ENCODE assay signal across 26 cellular contexts in the genomic region with DNA sequence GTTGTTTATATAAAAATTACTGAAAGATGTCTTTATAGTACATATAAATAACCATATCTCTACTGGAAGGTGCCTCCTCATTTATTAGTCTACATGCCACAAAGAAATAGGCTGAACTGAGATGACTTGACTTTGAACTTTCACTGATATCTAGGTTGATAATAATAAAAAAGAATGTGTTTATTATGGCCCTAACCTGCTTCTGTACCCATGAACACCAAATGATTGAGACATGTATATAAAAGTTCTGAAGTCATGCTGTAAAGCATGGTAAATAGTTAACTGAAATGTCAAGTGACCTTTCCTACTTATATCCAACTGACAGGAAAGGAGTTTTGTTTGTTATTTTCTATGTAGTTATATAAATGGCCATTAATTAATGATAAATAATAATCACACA.
"Had no signal": no experiment of that assay in that cellular context is flagged by ENCODE, and none has a peak within 500 bp of the region (broad histone marks: within the 10 kb centered on the region; RNA-seq: fewer than 3 reads in every experiment).

No MANE protein-coding gene starts in this region.

- H3K27me3 ChIP-seq: brain microvascular endothelial cell, esophagus squamous epithelium, gastroesophageal sphincter had no signal

- H3K9me3 ChIP-seq: esophagus squamous epithelium, gastroesophageal sphincter had no signal

- H3K36me3 ChIP-seq: brain microvascular endothelial cell, esophagus squamous epithelium, gastroesophageal sphincter had no signal

- DNase-seq: activated CD4-positive, alpha-beta memory T cell treated with anti-CD3 and anti-CD28 coated beads, Interleukin-2, amount 10 ng/mL, durations not matched to agents 7 days and 5 days; activated CD4-positive, alpha-beta T cell treated with anti-CD3 and anti-CD28 coated beads for 4 hours; activated CD4-positive, alpha-beta T cell treated with anti-CD3 and anti-CD28 coated beads, Interleukin-2, amount 10 ng/mL, durations not matched to agents 7 days and 5 days; activated CD4-positive, alpha-beta T cell treated with anti-CD3 and anti-CD28 coated beads, Interleukin-2, amount 50 U/mL, for 4 hours; activated CD4-positive, CD25-positive, alpha-beta regulatory T cell; activated CD4-positive, CD25-positive, alpha-beta regulatory T cell treated with anti-CD3 and anti-CD28 coated beads, Interleukin-2, amount 50 U/mL, for 72 hours; activated CD8-positive, alpha-beta memory T cell treated with anti-CD3 and anti-CD28 coated beads for 24 hours; activated effector memory CD4-positive, alpha-beta T cell treated with Interleukin-2 at 50 U/mL for 16 hours; activated gamma-delta T cell treated with Interleukin-2 at 50 U/mL for 16 hours; activated naive CD4-positive, alpha-beta T cell treated with anti-CD3 and anti-CD28 coated beads, Interleukin-2, amount 50 U/mL, for 16 hours; activated naive CD4-positive, alpha-beta T cell treated with Interleukin-2 at 50 U/mL for 16 hours; activated T-cell treated with anti-CD3 and anti-CD28 coated beads, Interleukin-2, amount 50 U/mL, for 4 hours; amniotic stem cell; anterior cingulate cortex; brain microvascular endothelial cell; effector CD8-positive, alpha-beta T cell; esophagus squamous epithelium; foreskin melanocyte; T-helper 2 cell had no signal

- H3K4me3 ChIP-seq: esophagus squamous epithelium, gastroesophageal sphincter had no signal

- ATAC-seq: activated T-cell treated with anti-CD3 and anti-CD28 coated beads, Interleukin-2, amount 50 U/mL, for 4 hours; activated T-helper 17 cell treated with anti-CD3 and anti-CD28 coated beads, Interleukin-2, amount 50 U/mL, for 72 hours; gastroesophageal sphincter had no signal

- H3K27ac ChIP-seq: brain microvascular endothelial cell, epithelial cell of prostate, esophagus squamous epithelium, gastroesophageal sphincter had no signal

- FAIRE-seq: astrocyte, bronchial epithelial cell, endometrium, endothelial cell of umbilical vein had no signal
